17 cellular contexts compared by ENCODE assay signal in the genomic region with DNA sequence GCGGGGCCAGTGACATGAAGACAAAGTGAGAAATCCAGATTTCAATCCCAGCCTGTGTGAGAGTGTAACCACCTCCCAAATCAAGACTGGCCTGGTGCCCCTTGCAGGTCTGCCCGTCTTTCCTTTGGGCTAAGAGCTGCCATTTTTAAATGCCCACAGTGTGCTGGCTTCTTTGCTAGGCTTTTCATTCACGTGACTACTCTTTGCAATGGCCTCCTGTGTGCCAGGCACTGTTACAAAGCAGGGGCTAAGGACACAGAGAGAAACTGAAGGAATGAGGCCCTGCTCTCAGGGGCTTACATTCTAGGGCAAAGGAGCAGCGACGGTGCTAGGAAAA. TPM values are rescaled to one million over a fixed set of nuclear protein-coding genes. Genes with fewer than 3 reads are reported as not detected.
DNase-seq lines count a peak whose midpoint lies in the region; ATAC-seq, FAIRE-seq and TF ChIP-seq lines count a peak whose summit lies in the region.
"Had no signal": no experiment of that assay in that cellular context is flagged by ENCODE, and none has a peak within 500 bp of the region (broad histone marks: within the 10 kb centered on the region; RNA-seq: fewer than 3 reads in every experiment).

No MANE protein-coding gene starts in this region.

- H2BK12ac ChIP-seq in H1 (ENCODE audit: low read depth, low read length) = peak overlapping the region; percentile 64

- no peak for TF ChIP-seq RAD21 in H1 (IDR thresholded peaks at IDR 0.05 in 1 of 2, conservative IDR thresholded peaks at IDR 0.05 in 1 of 2; ENCODE audit: low read depth in 2 of 2, low read length in 2 of 2)

- no peak overlapping the region for H3K27ac ChIP-seq in BLaER1 treated with 17β-estradiol and CSF1 and Interleukin-3, amounts not matched to agents 10 nM and 100 nM
- H3K27ac ChIP-seq in HUES6 (ENCODE audit: low read depth, low read length) (peak overlapping the region; percentile 93), H1 (ENCODE audit: low read depth, low read length) (peak overlapping the region; percentile 93), Karpas-422 (ENCODE audit: low read length) (no peak overlapping the region)

- H3K27me3 ChIP-seq in BLaER1 treated with 17β-estradiol and CSF1 and Interleukin-3, amounts not matched to agents 10 nM and 100 nM = no peaks in the 10 kb centered on the region
- H3K27me3 ChIP-seq in HUES6 (ENCODE audit: control insufficient read depth, insufficient read depth, low read length) (no peaks in the 10 kb centered on the region), H1 (replicated peaks in 1 of 4; ENCODE audit: control insufficient read depth in 3 of 4, extremely low read depth in 1 of 4, insufficient read depth in 3 of 4, low read length in 3 of 4) (no peaks in the 10 kb centered on the region), Karpas-422 (ENCODE audit: low read length) (no peaks in the 10 kb centered on the region)

- no peak for DNase-seq in H1 (ENCODE audit: low read depth in 1 of 2, low spot score in 2 of 2)
- DNase-seq in natural killer cell = no peak
- DNase-seq in NCI-H510A (lab: John Stamatoyannopoulos, UW) = no peak
- DNase-seq in Karpas-422 = no peak
- DNase-seq in Kasumi-1 (lab: John Stamatoyannopoulos, UW) = no peak
- DNase-seq: occipital lobe had no signal

- H2AFZ ChIP-seq in H1 (ENCODE audit: low read length) = no peak overlapping the region
- no peak overlapping the region for H2AFZ ChIP-seq in Karpas-422 (ENCODE audit: low read length)

- no peaks in the 10 kb centered on the region for H3K27me3 Mint-ChIP-seq in natural killer cell (ENCODE audit: low read depth in 2 of 2)
- H3K27me3 Mint-ChIP-seq: activated CD4-positive, alpha-beta memory T cell treated with anti-CD3 and anti-CD28 coated beads, Interleukin-2, amount 10 ng/mL, durations not matched to agents 7 days and 5 days; activated naive CD8-positive, alpha-beta T cell treated with anti-CD3 and anti-CD28 coated beads for 36 hours had no signal

- FAIRE-seq in H1 (lab: Jason Lieb, UNC) = no peak

- TF ChIP-seq EP300 in H1 (IDR thresholded peaks at IDR 0.05; ENCODE audit: borderline replicate concordance in 1 of 2, low read depth in 2 of 2, low read length in 2 of 2) = no peak

- H3K56ac ChIP-seq in H1 (replicated peaks; ENCODE audit: insufficient read length, low read depth, low read length) = peak overlapping the region; percentile 47

- peaks cover 48 to 93% (median 90%) of the 10 kb centered on the region in 10 experiments for H3K4me1 ChIP-seq in BLaER1 treated with 17β-estradiol and CSF1 and Interleukin-3, amounts not matched to agents 10 nM and 100 nM
- H3K4me1 ChIP-seq in HUES6 (ENCODE audit: control insufficient read depth, insufficient read depth, low read length) = peaks cover 45% of the 10 kb centered on the region
- H3K4me1 ChIP-seq in H1 (replicated peaks in 1 of 4; ENCODE audit: control insufficient read depth in 3 of 4, insufficient read depth in 4 of 4, low read length in 3 of 4) = peaks cover 14 to 30% (median 16%) of the 10 kb centered on the region in 4 experiments
- H3K4me1 ChIP-seq in Karpas-422 (ENCODE audit: low read length) = peaks cover 9% of the 10 kb centered on the region

- no peak overlapping the region for H4K8ac ChIP-seq in H1 (ENCODE audit: extremely low read depth, insufficient read depth, low read length)

- ATAC-seq in natural killer cell (no peak), GM21737 (IDR thresholded peaks at IDR 0.05; ENCODE audit: unreplicated experiment) (no peak)

- no peak for TF ChIP-seq CTCF in H1 (IDR thresholded peaks at IDR 0.05; ENCODE audit: control extremely low read depth in 1 of 3, insufficient read depth in 1 of 3, low read depth in 1 of 3, low read length in 3 of 3)
- no peak for TF ChIP-seq CTCF in natural killer cell (IDR thresholded peaks at IDR 0.05)

- no peak overlapping the region for H3K4me3 ChIP-seq in BLaER1 treated with 17β-estradiol and CSF1 and Interleukin-3, amounts not matched to agents 10 nM and 100 nM
- peak overlapping the region; percentile 80 for H3K4me3 ChIP-seq in HUES6 (ENCODE audit: low read depth, low read length)
- peak overlapping the region; percentile 67 to 96 (median 88) for H3K4me3 ChIP-seq in H1 (ENCODE audit: extremely low read depth in 1 of 4, insufficient read depth in 2 of 4, low read depth in 3 of 4, low read length in 4 of 4)
- no peak overlapping the region for H3K4me3 ChIP-seq in Karpas-422 (ENCODE audit: low read length)

- CTCF ChIA-PET in H1 (lab: Charles Lee; ENCODE audit: partially characterized antibody) = interaction anchor here (0.5 to 36.8 kb wide), 14 partner anchors 12 to 77 kb away, joined by 3 to 619 read pairs (median 8); a partner anchor contains a TSS

- peaks cover 26 to 47% of the 10 kb centered on the region in 2 donors for H3K4me1 Mint-ChIP-seq in natural killer cell

- peak overlapping the region; percentile 2 for H2BK120ac ChIP-seq in H1 (replicated peaks; ENCODE audit: low read depth, low read length)

- peaks cover 11 to 43% of the 10 kb centered on the region in 2 experiments; a peak in 3 of 4 replicates for H3K79me2 ChIP-seq in H1 (ENCODE audit: control insufficient read depth in 1 of 2, insufficient read depth in 2 of 2, low read length in 2 of 2)
- H3K79me2 ChIP-seq in Karpas-422 (ENCODE audit: low read length) = no peaks in the 10 kb centered on the region

- H3K4ac ChIP-seq in H1 (replicated peaks; ENCODE audit: insufficient read length, low read depth, low read length) = peak overlapping the region; percentile 54

- H2BK15ac ChIP-seq in H1 (ENCODE audit: low read length) = peak overlapping the region; percentile 0; the same call in 1 of the 2 replicates

- H2AK5ac ChIP-seq in H1 (ENCODE audit: low read depth, low read length) = no peak overlapping the region; the same call in 1 of the 2 replicates

- POLR2A ChIA-PET in H1 (lab: Charles Lee; ENCODE audit: partially characterized antibody) = interaction anchor here (0.7 to 15.4 kb wide), 35 partner anchors 10 to 184 kb away, joined by 3 to 169 read pairs (median 13); a partner anchor contains a TSS

- H3K36me3 Mint-ChIP-seq in natural killer cell = no peaks in the 10 kb centered on the region
- H3K36me3 Mint-ChIP-seq: activated naive CD8-positive, alpha-beta T cell treated with anti-CD3 and anti-CD28 coated beads for 36 hours had no signal

- peak overlapping the region; percentile 99 for H2BK5ac ChIP-seq in H1 (ENCODE audit: low read depth, low read length)

- H3K9ac ChIP-seq in BLaER1 treated with 17β-estradiol and CSF1 and Interleukin-3, amounts not matched to agents 10 nM and 100 nM = no peak overlapping the region
- H3K9ac ChIP-seq in HUES6 (ENCODE audit: low read length) (peak overlapping the region; percentile 95), H1 (replicated peaks in 1 of 4; ENCODE audit: extremely low read depth in 1 of 4, low read depth in 3 of 4, low read length in 3 of 4) (peak overlapping the region in 3 of 4 experiments; percentile 58 to 88 (median 86); a peak in 6 of 7 replicates), Karpas-422 (ENCODE audit: low read length) (no peak overlapping the region)
- H3K9ac ChIP-seq: SK-N-SH had no signal

- peak in 1 of 2 experiments; percentile 47; a peak in 2 of 3 replicates for TF ChIP-seq POLR2A in H1 (IDR thresholded peaks at IDR 0.05; ENCODE audit: control extremely low read depth in 1 of 2, low read depth in 2 of 2, low read length in 2 of 2)

- peak overlapping the region; percentile 57 to 89 (median 75) for H3K4me2 ChIP-seq in BLaER1 treated with 17β-estradiol and CSF1 and Interleukin-3, amounts not matched to agents 10 nM and 100 nM
- H3K4me2 ChIP-seq in H1 (ENCODE audit: insufficient read depth in 1 of 2, low read depth in 2 of 2, low read length in 2 of 2) = peak overlapping the region; percentile 82 to 94
- no peak overlapping the region for H3K4me2 ChIP-seq in Karpas-422 (ENCODE audit: low read depth, low read length, poor library complexity, severe bottlenecking)

- H3K27ac Mint-ChIP-seq in natural killer cell = peak overlapping the region; percentile 38 to 72

- 2% methylated on average over 5 of the region's 5 CpGs; no CpG with 5 or more reads in 1 of the 2 experiments for WGBS in H1 (ENCODE audit: extremely low coverage in 1 of 2, insufficient coverage in 1 of 2, insufficient read length in 1 of 2, insufficient replicate concordance in 2 of 2, low coverage in 1 of 2, low lambda C conversion rate in 2 of 2, missing lambda C conversion rate in 1 of 2), 2 experiments

- H3K79me1 ChIP-seq in H1 (ENCODE audit: low read depth, low read length) = peaks cover 4% of the 10 kb centered on the region; the same call in 1 of the 2 replicates

- peak overlapping the region; percentile 2 for H3K14ac ChIP-seq in H1 (ENCODE audit: insufficient read length)

- H4K91ac ChIP-seq in H1 (replicated peaks; ENCODE audit: insufficient read length, low read length) = peak overlapping the region; percentile 32

- H3K23me2 ChIP-seq in H1 (ENCODE audit: low read depth, low read length) = peaks cover 20% of the 10 kb centered on the region

- peak overlapping the region; percentile 87 for H4K5ac ChIP-seq in H1 (ENCODE audit: insufficient read length, low read depth, low read length)

- H3K9me3 ChIP-seq in BLaER1 treated with 17β-estradiol and CSF1 and Interleukin-3, amounts not matched to agents 10 nM and 100 nM (replicated peaks in 1 of 11) = no peaks in the 10 kb centered on the region
- H3K9me3 ChIP-seq in HUES6 (ENCODE audit: control insufficient read depth, insufficient read depth, low read depth, low read length) (no peaks in the 10 kb centered on the region), H1 (ENCODE audit: insufficient read depth in 2 of 2, low read depth in 1 of 2, low read length in 1 of 2) (no peaks in the 10 kb centered on the region), Karpas-422 (ENCODE audit: low read length) (no peaks in the 10 kb centered on the region)
- H3K9me3 ChIP-seq: esophagus squamous epithelium, SK-N-SH had no signal

- 0 out of 2 replicates have a peak overlapping the region, but pooled peaks have one; percentile 37 for H2BK20ac ChIP-seq in H1 (ENCODE audit: low read length)

- H3K23ac ChIP-seq in H1 (ENCODE audit: insufficient read length) = no peak overlapping the region

- no peaks in the 10 kb centered on the region for H3K9me2 ChIP-seq in Karpas-422 (replicated peaks; ENCODE audit: insufficient read depth, low read length)
- H3K9me2 ChIP-seq: SK-N-SH had no signal

- intact Hi-C loops in natural killer cell (cut with micrococcal nuclease) = loop anchor here (5.0 kb wide), 1 partner anchor 42 kb away; no protein-coding TSS in a partner anchor

- H4K20me1 ChIP-seq in BLaER1 treated with 17β-estradiol and CSF1 and Interleukin-3, amounts not matched to agents 10 nM and 100 nM = no peaks in the 10 kb centered on the region
- H4K20me1 ChIP-seq in H1 (replicated peaks in 1 of 2; ENCODE audit: control insufficient read depth in 1 of 2, insufficient read depth in 2 of 2, low read length in 2 of 2) = peaks cover 0 to 4% of the 10 kb centered on the region in 2 experiments
- no peaks in the 10 kb centered on the region for H4K20me1 ChIP-seq in Karpas-422 (ENCODE audit: insufficient read depth, low read depth, low read length)

- no peak overlapping the region for H3K4me3 Mint-ChIP-seq in natural killer cell

- no peaks in the 10 kb centered on the region for H3K36me3 ChIP-seq in BLaER1 treated with 17β-estradiol and CSF1 and Interleukin-3, amounts not matched to agents 10 nM and 100 nM
- H3K36me3 ChIP-seq in HUES6 (ENCODE audit: control insufficient read depth, insufficient read depth, low read length) = peaks cover 5% of the 10 kb centered on the region
- peaks cover 0 to 9% (median 0%) of the 10 kb centered on the region in 4 experiments; a peak in 2 of 8 replicates for H3K36me3 ChIP-seq in H1 (ENCODE audit: control insufficient read depth in 2 of 4, insufficient read depth in 4 of 4, low read length in 3 of 4)
- H3K36me3 ChIP-seq in Karpas-422 (ENCODE audit: insufficient read depth, low read length) = no peaks in the 10 kb centered on the region
- H3K36me3 ChIP-seq: esophagus squamous epithelium had no signal

- H3K18ac ChIP-seq in H1 (ENCODE audit: extremely low read depth, low read length) = peak overlapping the region; percentile 100

- H3K9me3 Mint-ChIP-seq in natural killer cell = no peaks in the 10 kb centered on the region
- H3K9me3 Mint-ChIP-seq: activated CD4-positive, alpha-beta memory T cell treated with anti-CD3 and anti-CD28 coated beads, Interleukin-2, amount 10 ng/mL, durations not matched to agents 7 days and 5 days; activated naive CD8-positive, alpha-beta T cell treated with anti-CD3 and anti-CD28 coated beads for 36 hours had no signal

RNA-seq across cellular contexts. Expression of a gene that starts 0.3 kb away (rescaled TPM):
- total RNA-seq in H1 (2021; fragmentation: NEBNext Ultra II Directional; extraction: Animal tissue kit (Norgen Biotek cat#: 25700)) = 195 and 209 TPM in 2 replicates
- polyA plus RNA-seq in H1 (2011; rRNA removed) = 314 and 488 TPM in 2 replicates
- 301 TPM for polyA plus RNA-seq in H1 (2011; cell fraction: cytosol; rRNA removed)
- polyA plus RNA-seq in H1 (2011; cell fraction: nucleus; rRNA removed) = 563 TPM
- polyA plus RNA-seq in H1 (2012, experiment 1 of 2) = 98.9 to 176 TPM (median 156 TPM) in 4 replicates
- polyA plus RNA-seq in H1 (2012, experiment 2 of 2) = 133 TPM
- 170 TPM for polyA plus RNA-seq in H1 (2013, experiment 1 of 2)
- 151 TPM for polyA plus RNA-seq in H1 (2013, experiment 2 of 2)
- polyA minus RNA-seq in H1 (2011; rRNA and poly(A)+ RNA removed) = 24.5 and 37.6 TPM in 2 replicates
- 133 TPM for polyA minus RNA-seq in H1 (2011; cell fraction: cytosol; rRNA and poly(A)+ RNA removed)
- polyA minus RNA-seq in H1 (2011; cell fraction: nucleus; rRNA and poly(A)+ RNA removed) = 97.3 TPM
- under 1 TPM; 0.65 to 0.96 (median 0.77) TPM for total RNA-seq in natural killer cell
- total RNA-seq in Karpas-422 (2014; rRNA removed; shearing (Covaris generic); ENCODE audit: low replicate concordance) = not detected in 2 replicates
- total RNA-seq: activated naive CD8-positive, alpha-beta T cell treated with anti-CD3 and anti-CD28 coated beads for 36 hours; dermis microvascular lymphatic vessel endothelial cell; esophagus squamous epithelium; glomerular endothelial cell; kidney epithelial cell; occipital lobe; PC-3 had no signal

RNA-seq across cellular contexts. Expression of a gene that starts 13.0 kb away (rescaled TPM):
- total RNA-seq in H1 (2021; fragmentation: NEBNext Ultra II Directional; extraction: Animal tissue kit (Norgen Biotek cat#: 25700)) = 17.0 and 19.1 TPM in 2 replicates
- polyA plus RNA-seq in H1 (2011; rRNA removed) = 19.9 and 28.5 TPM in 2 replicates
- 26.2 TPM for polyA plus RNA-seq in H1 (2011; cell fraction: cytosol; rRNA removed)
- polyA plus RNA-seq in H1 (2011; cell fraction: nucleus; rRNA removed) = 23.3 TPM
- polyA plus RNA-seq in H1 (2012, experiment 1 of 2) = 10.8 to 18.0 TPM (median 16.3 TPM) in 4 replicates
- polyA plus RNA-seq in H1 (2012, experiment 2 of 2) = 13.8 TPM
- polyA plus RNA-seq in H1 (2013, experiment 1 of 2) = 9.9 TPM
- polyA plus RNA-seq in H1 (2013, experiment 2 of 2) = 10.4 TPM
- polyA minus RNA-seq in H1 (2011; rRNA and poly(A)+ RNA removed) = 4.6 and 7.3 TPM in 2 replicates
- 15.5 TPM for polyA minus RNA-seq in H1 (2011; cell fraction: cytosol; rRNA and poly(A)+ RNA removed)
- polyA minus RNA-seq in H1 (2011; cell fraction: nucleus; rRNA and poly(A)+ RNA removed) = 9.2 TPM
- total RNA-seq in natural killer cell = under 1 TPM in 1 of 3 donors, not detected in 2; 0.16 TPM
- total RNA-seq in Karpas-422 (2014; rRNA removed; shearing (Covaris generic); ENCODE audit: low replicate concordance) = not detected in 2 replicates
- total RNA-seq: activated CD4-positive, alpha-beta memory T cell treated with anti-CD3 and anti-CD28 coated beads, Interleukin-2, amount 10 ng/mL, durations not matched to agents 7 days and 5 days had no signal

RNA-seq across cellular contexts. Expression of a gene that starts 33.9 kb away (rescaled TPM):
- total RNA-seq in H1 (2021; fragmentation: NEBNext Ultra II Directional; extraction: Animal tissue kit (Norgen Biotek cat#: 25700)) = 2.0 and 2.7 TPM in 2 replicates
- polyA plus RNA-seq in H1 (2011; rRNA removed) = 4.3 and 5.0 TPM in 2 replicates
- 2.4 TPM for polyA plus RNA-seq in H1 (2011; cell fraction: cytosol; rRNA removed)
- polyA plus RNA-seq in H1 (2011; cell fraction: nucleus; rRNA removed) = 4.7 TPM
- 2.9 to 4.2 TPM (median 4.0 TPM) in 4 replicates for polyA plus RNA-seq in H1 (2012, experiment 1 of 2)
- polyA plus RNA-seq in H1 (2012, experiment 2 of 2) = 4.1 TPM
- 2.1 TPM for polyA plus RNA-seq in H1 (2013, experiment 1 of 2)
- 2.3 TPM for polyA plus RNA-seq in H1 (2013, experiment 2 of 2)
- polyA minus RNA-seq in H1 (2011; rRNA and poly(A)+ RNA removed) = 0.68 and 1.4 TPM in 2 replicates
- 2.8 TPM for polyA minus RNA-seq in H1 (2011; cell fraction: cytosol; rRNA and poly(A)+ RNA removed)
- polyA minus RNA-seq in H1 (2011; cell fraction: nucleus; rRNA and poly(A)+ RNA removed) = 4.4 TPM
- 100 to 1,000 TPM; 305 to 562 (median 319) TPM for total RNA-seq in natural killer cell
- total RNA-seq in Karpas-422 (2014; rRNA removed; shearing (Covaris generic); ENCODE audit: low replicate concordance) = not detected in 2 replicates

RNA-seq across cellular contexts. Expression of a gene that starts 35.5 kb away (rescaled TPM):
- 6.9 and 7.3 TPM in 2 replicates for total RNA-seq in H1 (2021; fragmentation: NEBNext Ultra II Directional; extraction: Animal tissue kit (Norgen Biotek cat#: 25700))
- 1.6 and 3.8 TPM in 2 replicates for polyA plus RNA-seq in H1 (2011; rRNA removed)
- 1.6 TPM for polyA plus RNA-seq in H1 (2011; cell fraction: cytosol; rRNA removed)
- 3.9 TPM for polyA plus RNA-seq in H1 (2011; cell fraction: nucleus; rRNA removed)
- polyA plus RNA-seq in H1 (2012, experiment 1 of 2) = 6.0 to 8.4 TPM (median 8.4 TPM) in 4 replicates
- 7.1 TPM for polyA plus RNA-seq in H1 (2012, experiment 2 of 2)
- polyA plus RNA-seq in H1 (2013, experiment 1 of 2) = 6.2 TPM
- polyA plus RNA-seq in H1 (2013, experiment 2 of 2) = 6.1 TPM
- polyA minus RNA-seq in H1 (2011; rRNA and poly(A)+ RNA removed) = 1.2 and 1.4 TPM in 2 replicates
- 4.2 TPM for polyA minus RNA-seq in H1 (2011; cell fraction: cytosol; rRNA and poly(A)+ RNA removed)
- polyA minus RNA-seq in H1 (2011; cell fraction: nucleus; rRNA and poly(A)+ RNA removed) = 3.9 TPM
- total RNA-seq in natural killer cell = 1 to 10 TPM; 4.8 to 6.8 (median 5.1) TPM
- 2.0 and 8.0 TPM in 2 replicates for total RNA-seq in Karpas-422 (2014; rRNA removed; shearing (Covaris generic); ENCODE audit: low replicate concordance)

RNA-seq across cellular contexts. Expression of a gene that starts 53.0 kb away (rescaled TPM):
- 23.9 and 26.7 TPM in 2 replicates for total RNA-seq in H1 (2021; fragmentation: NEBNext Ultra II Directional; extraction: Animal tissue kit (Norgen Biotek cat#: 25700))
- 7.7 and 14.8 TPM in 2 replicates for polyA plus RNA-seq in H1 (2011; rRNA removed)
- polyA plus RNA-seq in H1 (2011; cell fraction: cytosol; rRNA removed) = 6.4 TPM
- 21.4 TPM for polyA plus RNA-seq in H1 (2011; cell fraction: nucleus; rRNA removed)
- 15.9 to 29.8 TPM (median 25.6 TPM) in 4 replicates for polyA plus RNA-seq in H1 (2012, experiment 1 of 2)
- polyA plus RNA-seq in H1 (2012, experiment 2 of 2) = 20.7 TPM
- 37.9 TPM for polyA plus RNA-seq in H1 (2013, experiment 1 of 2)
- 36.0 TPM for polyA plus RNA-seq in H1 (2013, experiment 2 of 2)
- 2.7 and 3.3 TPM in 2 replicates for polyA minus RNA-seq in H1 (2011; rRNA and poly(A)+ RNA removed)
- polyA minus RNA-seq in H1 (2011; cell fraction: cytosol; rRNA and poly(A)+ RNA removed) = 11.2 TPM
- polyA minus RNA-seq in H1 (2011; cell fraction: nucleus; rRNA and poly(A)+ RNA removed) = 6.4 TPM
- total RNA-seq in natural killer cell = 10 to 100 TPM in 1 of 3 donors, 1 to 10 TPM in 2; 2.0 to 62.2 (median 5.6) TPM
- total RNA-seq in Karpas-422 (2014; rRNA removed; shearing (Covaris generic); ENCODE audit: low replicate concordance) = 0.15 and 0.47 TPM in 2 replicates

Comparison
In these comparisons a context has a peak if more than half of its experiments do, and no peak if none do; other contexts are left out.
1. H3K27ac ChIP-seq: peak in HUES6 (single experiment) and H1 (single experiment); none in BLaER1 treated with 17β-estradiol and CSF1 and Interleukin-3, amounts not matched to agents 10 nM and 100 nM (0 of 11) and Karpas-422 (single experiment).
2. H3K4me3 ChIP-seq: peak in HUES6 (single experiment) and H1 (4 of 4); none in BLaER1 treated with 17β-estradiol and CSF1 and Interleukin-3, amounts not matched to agents 10 nM and 100 nM (0 of 10) and Karpas-422 (single experiment).
3. H3K9ac ChIP-seq: peak in HUES6 (single experiment) and H1 (3 of 4); none in BLaER1 treated with 17β-estradiol and CSF1 and Interleukin-3, amounts not matched to agents 10 nM and 100 nM (0 of 11) and Karpas-422 (single experiment).
4. RNA of a gene that starts 0.3 kb away (total RNA-seq): 195 to 209 TPM in H1; 0.65 to 0.96 TPM in natural killer cell and not detected in Karpas-422; every median in the first group is over 10 times any median in the second.
5. RNA of a gene that starts 13.0 kb away (total RNA-seq): 17.0 to 19.1 TPM in H1; 0.16 TPM in natural killer cell and not detected in Karpas-422; every median in the first group is over 10 times any median in the second.
6. RNA of a gene that starts 33.9 kb away (total RNA-seq): 305 to 562 TPM in natural killer cell; 2.0 to 2.7 TPM in H1 and not detected in Karpas-422; every median in the first group is over 10 times any median in the second.